ENCODE assay signal across 1 cellular context in the genomic region with DNA sequence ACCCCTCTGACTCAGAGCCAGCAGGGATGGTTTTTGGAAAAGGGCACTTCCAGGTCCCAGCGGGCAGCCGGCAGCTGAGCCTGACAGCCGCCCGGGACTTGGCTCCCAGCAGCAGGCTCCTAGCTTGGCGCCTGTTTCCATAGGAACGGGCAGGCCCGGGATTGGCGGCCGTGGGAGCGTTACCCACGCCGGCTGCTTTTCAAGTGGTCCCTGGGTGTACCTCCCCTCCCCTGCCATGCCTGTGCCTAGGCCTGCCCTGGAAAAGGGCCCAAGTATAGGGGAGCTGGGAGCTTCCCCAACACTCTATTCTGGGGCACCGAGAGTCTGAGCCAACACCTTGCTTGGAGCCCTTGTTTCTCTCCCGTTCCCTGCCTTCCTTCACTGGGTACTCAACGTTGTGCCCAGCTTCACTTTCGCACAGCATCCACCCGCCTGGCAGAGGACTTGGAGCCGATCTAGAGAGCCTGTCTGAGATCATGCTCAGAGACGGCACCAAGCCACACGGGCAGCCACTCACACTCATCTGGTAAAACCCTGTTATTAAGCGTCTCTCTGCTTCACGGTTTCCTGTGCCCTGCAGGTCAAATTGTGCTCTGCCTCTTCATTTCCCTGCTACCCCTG.
TF ChIP-seq lines count a peak whose summit lies in the region.

No MANE protein-coding gene starts in this region.

TF ChIP-seq in WTC11, 78 proteins besides CTCF, POLR2A, EP300 and RAD21 (continued from another document):
- TF ChIP-seq, protein P1, sequence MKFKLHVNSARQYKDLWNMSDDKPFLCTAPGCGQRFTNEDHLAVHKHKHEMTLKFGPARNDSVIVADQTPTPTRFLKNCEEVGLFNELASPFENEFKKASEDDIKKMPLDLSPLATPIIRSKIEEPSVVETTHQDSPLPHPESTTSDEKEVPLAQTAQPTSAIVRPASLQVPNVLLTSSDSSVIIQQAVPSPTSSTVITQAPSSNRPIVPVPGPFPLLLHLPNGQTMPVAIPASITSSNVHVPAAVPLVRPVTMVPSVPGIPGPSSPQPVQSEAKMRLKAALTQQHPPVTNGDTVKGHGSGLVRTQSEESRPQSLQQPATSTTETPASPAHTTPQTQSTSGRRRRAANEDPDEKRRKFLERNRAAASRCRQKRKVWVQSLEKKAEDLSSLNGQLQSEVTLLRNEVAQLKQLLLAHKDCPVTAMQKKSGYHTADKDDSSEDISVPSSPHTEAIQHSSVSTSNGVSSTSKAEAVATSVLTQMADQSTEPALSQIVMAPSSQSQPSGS (CRISPR knock-in tag; IDR thresholded peaks at IDR 0.05; ENCODE audit: borderline replicate concordance, low read depth), result no peak
- TF ChIP-seq FOXJ3 (CRISPR knock-in tag; IDR thresholded peaks at IDR 0.05; ENCODE audit: borderline replicate concordance) (no peak), SMAD4 (CRISPR knock-in tag; IDR thresholded peaks at IDR 0.05) (no peak), ELF4 (CRISPR knock-in tag; IDR thresholded peaks at IDR 0.05; ENCODE audit: low read depth) (no peak), FOXP1 (CRISPR knock-in tag; IDR thresholded peaks at IDR 0.05; ENCODE audit: borderline replicate concordance) (no peak), NR3C1 (CRISPR knock-in tag; conservative IDR thresholded peaks at IDR 0.05; ENCODE audit: low read depth) (no peak)
- TF ChIP-seq, protein P2, sequence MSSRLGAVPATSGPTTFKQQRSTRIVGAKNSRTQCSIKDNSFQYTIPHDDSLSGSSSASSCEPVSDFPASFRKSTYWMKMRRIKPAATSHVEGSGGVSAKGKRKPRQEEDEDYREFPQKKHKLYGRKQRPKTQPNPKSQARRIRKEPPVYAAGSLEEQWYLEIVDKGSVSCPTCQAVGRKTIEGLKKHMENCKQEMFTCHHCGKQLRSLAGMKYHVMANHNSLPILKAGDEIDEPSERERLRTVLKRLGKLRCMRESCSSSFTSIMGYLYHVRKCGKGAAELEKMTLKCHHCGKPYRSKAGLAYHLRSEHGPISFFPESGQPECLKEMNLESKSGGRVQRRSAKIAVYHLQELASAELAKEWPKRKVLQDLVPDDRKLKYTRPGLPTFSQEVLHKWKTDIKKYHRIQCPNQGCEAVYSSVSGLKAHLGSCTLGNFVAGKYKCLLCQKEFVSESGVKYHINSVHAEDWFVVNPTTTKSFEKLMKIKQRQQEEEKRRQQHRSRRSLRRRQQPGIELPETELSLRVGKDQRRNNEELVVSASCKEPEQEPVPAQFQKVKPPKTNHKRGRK (CRISPR knock-in tag; IDR thresholded peaks at IDR 0.05; ENCODE audit: borderline replicate concordance), result no peak
